In genomic region chr3:180980612-180981011, GRCh38 we compare ENCODE assay signal across 12 cellular contexts. TPM values are rescaled to one million over a fixed set of nuclear protein-coding genes. Genes with fewer than 3 reads are reported as not detected.
DNase-seq lines count a peak whose midpoint lies in the region; ATAC-seq and TF ChIP-seq lines count a peak whose summit lies in the region.
"Had no signal": no experiment of that assay in that cellular context is flagged by ENCODE, and none has a peak within 500 bp of the region (broad histone marks: within the 10 kb centered on the region; RNA-seq: fewer than 3 reads in every experiment).

No MANE protein-coding gene starts in this region.

- H3K36me3 ChIP-seq in adipocyte (ENCODE audit: control insufficient read depth, insufficient read depth, low read length, severe bottlenecking), result peaks cover 67% of the 10 kb centered on the region
- H3K36me3 ChIP-seq in left ventricle myocardium inferior, result peaks cover 65% of the 10 kb centered on the region
- peaks cover 22 to 51% (median 38%) of the 10 kb centered on the region in 5 donors for H3K36me3 ChIP-seq in subcutaneous abdominal adipose tissue (ENCODE audit: control insufficient read depth in 5 of 5, insufficient read depth in 5 of 5, low read length in 5 of 5)

- CTCF ChIA-PET in activated naive CD4-positive, alpha-beta T cell treated with anti-CD3 and anti-CD28 coated beads, Interleukin-2, amount 10 ng/mL, durations not matched to agents 7 days and 5 days (lab: Charles Lee), result interaction anchor here (1.0 to 1.2 kb wide), 2 partner anchors 11 to 68 kb away, joined by 3 read pairs; partner anchors contain the start of gene FXR1

- no peaks in the 10 kb centered on the region for H3K9me3 Mint-ChIP-seq in activated naive CD4-positive, alpha-beta T cell treated with anti-CD3 and anti-CD28 coated beads, Interleukin-2, amount 50 U/mL, for 72 hours
- no peaks in the 10 kb centered on the region for H3K9me3 Mint-ChIP-seq in activated naive CD4-positive, alpha-beta T cell treated with anti-CD3 and anti-CD28 coated beads, Interleukin-2, amount 10 ng/mL, durations not matched to agents 7 days and 5 days
- no peaks in the 10 kb centered on the region for H3K9me3 Mint-ChIP-seq in naive thymus-derived CD8-positive, alpha-beta T cell
- H3K9me3 Mint-ChIP-seq: activated T-helper 2 cell treated with anti-CD3 and anti-CD28 coated beads, Interferon-gamma antibody, Interleukin-2, Interleukin-4, amounts not matched to agents 10 μg/mL and 5 μg/mL and 100 μg/mL, durations not matched to agents 14 hours and 24 hours and 36 hours; nephron had no signal

- no peak overlapping the region for H3K4me3 Mint-ChIP-seq in activated naive CD4-positive, alpha-beta T cell treated with anti-CD3 and anti-CD28 coated beads, Interleukin-2, amount 10 ng/mL, durations not matched to agents 7 days and 5 days
- H3K4me3 Mint-ChIP-seq in naive thymus-derived CD8-positive, alpha-beta T cell, result no peak overlapping the region
- H3K4me3 Mint-ChIP-seq: nephron had no signal

- intact Hi-C loops in left ventricle myocardium inferior (cut with micrococcal nuclease), result no loop called here

- H3K27ac ChIP-seq in left ventricle myocardium inferior (replicated peaks) (peak overlapping the region; percentile 73), subcutaneous abdominal adipose tissue (ENCODE audit: low read depth, low read length) (peak overlapping the region; percentile 50)
- H3K27ac ChIP-seq: upper lobe of left lung had no signal

- peak overlapping the region in 1 of 2 donors; percentile 29 for H3K27ac Mint-ChIP-seq in activated naive CD4-positive, alpha-beta T cell treated with anti-CD3 and anti-CD28 coated beads, Interleukin-2, amount 50 U/mL, for 72 hours
- H3K27ac Mint-ChIP-seq in activated naive CD4-positive, alpha-beta T cell treated with anti-CD3 and anti-CD28 coated beads, Interleukin-2, amount 10 ng/mL, durations not matched to agents 7 days and 5 days, result no peak overlapping the region
- peak overlapping the region in 5 of 10 donors; percentile 40 to 81 (median 65) for H3K27ac Mint-ChIP-seq in naive thymus-derived CD8-positive, alpha-beta T cell
- H3K27ac Mint-ChIP-seq: activated T-helper 2 cell treated with anti-CD3 and anti-CD28 coated beads, Interferon-gamma antibody, Interleukin-2, Interleukin-4, amounts not matched to agents 10 μg/mL and 5 μg/mL and 100 μg/mL, durations not matched to agents 14 hours and 24 hours and 36 hours; nephron had no signal

- H3K27me3 Mint-ChIP-seq in activated naive CD4-positive, alpha-beta T cell treated with anti-CD3 and anti-CD28 coated beads, Interleukin-2, amount 10 ng/mL, durations not matched to agents 7 days and 5 days, result no peaks in the 10 kb centered on the region
- H3K27me3 Mint-ChIP-seq in naive thymus-derived CD8-positive, alpha-beta T cell, result no peaks in the 10 kb centered on the region

- no peaks in the 10 kb centered on the region for H3K4me1 Mint-ChIP-seq in activated naive CD4-positive, alpha-beta T cell treated with anti-CD3 and anti-CD28 coated beads, Interleukin-2, amount 10 ng/mL, durations not matched to agents 7 days and 5 days
- peaks cover 0 to 10% (median 6%) of the 10 kb centered on the region in 4 donors for H3K4me1 Mint-ChIP-seq in naive thymus-derived CD8-positive, alpha-beta T cell
- H3K4me1 Mint-ChIP-seq: nephron had no signal

- peaks cover 4 to 17% of the 10 kb centered on the region in 2 donors for H3K36me3 Mint-ChIP-seq in activated naive CD4-positive, alpha-beta T cell treated with anti-CD3 and anti-CD28 coated beads, Interleukin-2, amount 50 U/mL, for 72 hours
- H3K36me3 Mint-ChIP-seq in activated naive CD4-positive, alpha-beta T cell treated with anti-CD3 and anti-CD28 coated beads, Interleukin-2, amount 10 ng/mL, durations not matched to agents 7 days and 5 days, result peaks cover 33% of the 10 kb centered on the region
- H3K36me3 Mint-ChIP-seq in naive thymus-derived CD8-positive, alpha-beta T cell, result peaks cover 0 to 74% (median 5%) of the 10 kb centered on the region in 3 donors

- POLR2A ChIA-PET in naive thymus-derived CD8-positive, alpha-beta T cell (lab: Charles Lee), result interaction anchor here (1.4 kb wide), 1 partner anchor 9 kb away, joined by 8 read pairs; the partner anchor contains the start of gene DNAJC19

- no peak for DNase-seq in activated naive CD4-positive, alpha-beta T cell treated with anti-CD3 and anti-CD28 coated beads, Interleukin-2, amount 50 U/mL, for 72 hours (ENCODE audit: low spot score in 2 of 2)
- no peak for DNase-seq in activated naive CD4-positive, alpha-beta T cell treated with anti-CD3 and anti-CD28 coated beads, Interleukin-2, amount 10 ng/mL, durations not matched to agents 7 days and 5 days
- DNase-seq in adipocyte (ENCODE audit: low read depth), result peak; percentile 47
- DNase-seq in left ventricle myocardium inferior, result no peak
- DNase-seq in naive thymus-derived CD8-positive, alpha-beta T cell, result no peak
- DNase-seq in H4 (ENCODE audit: low spot score), result no peak
- DNase-seq: T-helper 1 cell, upper lobe of left lung had no signal

- H3K4me3 ChIP-seq in adipocyte (ENCODE audit: low read length), result no peak overlapping the region
- H3K4me3 ChIP-seq in left ventricle myocardium inferior, result no peak overlapping the region
- no peak overlapping the region for H3K4me3 ChIP-seq in subcutaneous abdominal adipose tissue (ENCODE audit: low read depth in 1 of 5, low read length in 5 of 5)
- H3K4me3 ChIP-seq: upper lobe of left lung had no signal

- H3K27me3 ChIP-seq in adipocyte (replicated peaks; ENCODE audit: control insufficient read depth, insufficient read depth, low read length) (no peaks in the 10 kb centered on the region), left ventricle myocardium inferior (ENCODE audit: low read depth) (no peaks in the 10 kb centered on the region), subcutaneous abdominal adipose tissue (ENCODE audit: control insufficient read depth in 5 of 5, insufficient read depth in 4 of 5, low read length in 5 of 5) (no peaks in the 10 kb centered on the region)
- H3K27me3 ChIP-seq: upper lobe of left lung had no signal

- peaks cover 19% of the 10 kb centered on the region for H3K4me1 ChIP-seq in adipocyte (ENCODE audit: control insufficient read depth, insufficient read depth, low read length)
- peaks cover 66% of the 10 kb centered on the region for H3K4me1 ChIP-seq in left ventricle myocardium inferior
- H3K4me1 ChIP-seq in subcutaneous abdominal adipose tissue (ENCODE audit: control insufficient read depth in 5 of 5, insufficient read depth in 5 of 5, low read length in 5 of 5), result peaks cover 0 to 11% (median 3%) of the 10 kb centered on the region in 5 donors
- H3K4me1 ChIP-seq: upper lobe of left lung had no signal

- H3K9me3 ChIP-seq in adipocyte (ENCODE audit: control insufficient read depth, low read length), result no peaks in the 10 kb centered on the region
- H3K9me3 ChIP-seq in left ventricle myocardium inferior (replicated peaks), result no peaks in the 10 kb centered on the region
- H3K9me3 ChIP-seq in subcutaneous abdominal adipose tissue (ENCODE audit: control insufficient read depth in 5 of 5, low read length in 5 of 5), result no peaks in the 10 kb centered on the region
- H3K9me3 ChIP-seq: upper lobe of left lung had no signal

- TF ChIP-seq CTCF in left ventricle myocardium inferior (IDR thresholded peaks at IDR 0.05; ENCODE audit: borderline replicate concordance), result no peak

- peak; percentile 43 to 59 for ATAC-seq in activated naive CD4-positive, alpha-beta T cell treated with anti-CD3 and anti-CD28 coated beads, Interleukin-2, amount 50 U/mL, for 72 hours
- ATAC-seq in naive thymus-derived CD8-positive, alpha-beta T cell, result no peak
- ATAC-seq in HG03045 (IDR thresholded peaks at IDR 0.05; ENCODE audit: unreplicated experiment), result no peak

- H3K9ac ChIP-seq in adipocyte (ENCODE audit: low read length) (no peak overlapping the region), subcutaneous abdominal adipose tissue (ENCODE audit: low read length in 5 of 5) (no peak overlapping the region)

RNA-seq across cellular contexts. Expression of gene DNAJC19, which starts 8.9 kb away (rescaled TPM):
- total RNA-seq in activated naive CD4-positive, alpha-beta T cell treated with anti-CD3 and anti-CD28 coated beads, Interleukin-2, amount 50 U/mL, for 72 hours, result 10 to 100 TPM; 38.3 to 46.8 TPM
- total RNA-seq in left ventricle myocardium inferior, result 119 TPM
- total RNA-seq in naive thymus-derived CD8-positive, alpha-beta T cell, result 10 to 100 TPM; 61.2 to 68.0 TPM
- polyA plus RNA-seq in naive thymus-derived CD8-positive, alpha-beta T cell, result 100 to 1,000 TPM in 2 of 3 donors, 10 to 100 TPM in 1; 89.0 to 117 (median 106) TPM
- 44.3 and 48.0 TPM in 2 replicates for total RNA-seq in H4 (2014; rRNA removed; shearing (Covaris generic))

Comparison
In these comparisons a context has a peak if more than half of its experiments do, and no peak if none do; other contexts are left out.
1. ATAC-seq: peak in activated naive CD4-positive, alpha-beta T cell treated with anti-CD3 and anti-CD28 coated beads, Interleukin-2, amount 50 U/mL, for 72 hours (2 of 2); none in naive thymus-derived CD8-positive, alpha-beta T cell (0 of 2) and HG03045 (single experiment).